Comparison of ENCODE assay signal across 32 cellular contexts in genomic region chr10:44909910-44910309, GRCh38. TPM values are rescaled to one million over a fixed set of nuclear protein-coding genes. Genes with fewer than 3 reads are reported as not detected.
"Had no signal": no experiment of that assay in that cellular context is flagged by ENCODE, and none has a peak within 500 bp of the region (broad histone marks: within the 10 kb centered on the region; RNA-seq: fewer than 3 reads in every experiment).

No MANE protein-coding gene starts in this region.

- H3K9me3 Mint-ChIP-seq: activated CD4-positive, alpha-beta memory T cell treated with anti-CD3 and anti-CD28 coated beads, Interleukin-2, amount 10 ng/mL, durations not matched to agents 7 days and 5 days; activated naive CD4-positive, alpha-beta T cell treated with anti-CD3 and anti-CD28 coated beads, Interleukin-2, amount 10 ng/mL, durations not matched to agents 7 days and 5 days; activated naive CD4-positive, alpha-beta T cell treated with anti-CD3 and anti-CD28 coated beads, Interleukin-2, amount 50 U/mL, for 72 hours; activated naive CD8-positive, alpha-beta T cell treated with anti-CD3 and anti-CD28 coated beads, Interleukin-2, amount 10 ng/mL, durations not matched to agents 7 days and 5 days; activated T-cell treated with anti-CD3 and anti-CD28 coated beads, Interleukin-2, amount 50 U/mL, for 24 hours; activated T-cell treated with anti-CD3 and anti-CD28 coated beads, Interleukin-2, amount 50 U/mL, for 72 hours; effector memory CD8-positive, alpha-beta T cell; WTC11 had no signal

- H3K4me3 Mint-ChIP-seq: activated CD4-positive, alpha-beta memory T cell treated with anti-CD3 and anti-CD28 coated beads, Interleukin-2, amount 10 ng/mL, durations not matched to agents 7 days and 5 days; activated CD4-positive, alpha-beta T cell treated with anti-CD3 and anti-CD28 coated beads, Interleukin-2, amount 10 ng/mL, durations not matched to agents 7 days and 5 days; activated naive CD4-positive, alpha-beta T cell treated with anti-CD3 and anti-CD28 coated beads, Interleukin-2, amount 10 ng/mL, durations not matched to agents 7 days and 5 days; activated naive CD8-positive, alpha-beta T cell treated with anti-CD3 and anti-CD28 coated beads, Interleukin-2, amount 10 ng/mL, durations not matched to agents 7 days and 5 days; activated T-cell treated with anti-CD3 and anti-CD28 coated beads, Interleukin-2, amount 50 U/mL, for 24 hours; activated T-cell treated with anti-CD3 and anti-CD28 coated beads, Interleukin-2, amount 50 U/mL, for 72 hours; effector memory CD8-positive, alpha-beta T cell; WTC11 had no signal

- DNase-seq: activated CD4-positive, alpha-beta memory T cell treated with anti-CD3 and anti-CD28 coated beads, Interleukin-2, amount 10 ng/mL, durations not matched to agents 7 days and 5 days; activated CD4-positive, alpha-beta T cell treated with anti-CD3 and anti-CD28 coated beads for 1 hour; activated CD4-positive, alpha-beta T cell treated with anti-CD3 and anti-CD28 coated beads for 4 hours; activated CD4-positive, alpha-beta T cell treated with anti-CD3 and anti-CD28 coated beads, Interleukin-2, amount 10 ng/mL, durations not matched to agents 7 days and 5 days; activated CD4-positive, alpha-beta T cell treated with anti-CD3 and anti-CD28 coated beads, Interleukin-2, amount 50 U/mL, for 4 hours; activated CD8-positive, alpha-beta memory T cell treated with anti-CD3 and anti-CD28 coated beads, Interleukin-2, amount 50 U/mL, for 48 hours; activated gamma-delta T cell; activated naive CD4-positive, alpha-beta T cell; activated naive CD4-positive, alpha-beta T cell treated with anti-CD3 and anti-CD28 coated beads, Interleukin-2, amount 10 ng/mL, durations not matched to agents 7 days and 5 days; activated naive CD8-positive, alpha-beta T cell treated with anti-CD3 and anti-CD28 coated beads, Interleukin-2, amount 10 ng/mL, durations not matched to agents 7 days and 5 days; activated T-cell treated with anti-CD3 and anti-CD28 coated beads for 4 hours; activated T-cell treated with anti-CD3 and anti-CD28 coated beads, Interleukin-2, amount 50 U/mL, for 24 hours; activated T-cell treated with anti-CD3 and anti-CD28 coated beads, Interleukin-2, amount 50 U/mL, for 72 hours; brain microvascular endothelial cell; caudate nucleus; cortex of kidney; dermis blood vessel endothelial cell; effector CD4-positive, alpha-beta T cell; effector memory CD8-positive, alpha-beta T cell; erythroblast; foreskin keratinocyte; gastrocnemius medialis; glutamatergic neuron; heart left ventricle; T-helper 2 cell had no signal

- H3K4me1 ChIP-seq: ascending aorta, foreskin keratinocyte had no signal

- ATAC-seq: activated naive CD4-positive, alpha-beta T cell treated with anti-CD3 and anti-CD28 coated beads, Interleukin-2, amount 50 U/mL, for 72 hours; activated T-cell treated with anti-CD3 and anti-CD28 coated beads, Interleukin-2, amount 50 U/mL, for 72 hours; effector memory CD8-positive, alpha-beta T cell; foreskin keratinocyte; gastrocnemius medialis; heart left ventricle; WTC11 had no signal

- FAIRE-seq: colon had no signal

- H3K36me3 ChIP-seq: ascending aorta, brain microvascular endothelial cell, esophagus muscularis mucosa, gastrocnemius medialis, heart left ventricle had no signal

- H3K27ac ChIP-seq: ascending aorta, brain microvascular endothelial cell, esophagus muscularis mucosa, foreskin keratinocyte, heart left ventricle had no signal

- H3K4me3 ChIP-seq: ascending aorta, esophagus muscularis mucosa, gastrocnemius medialis, heart left ventricle had no signal

- H3K36me3 Mint-ChIP-seq: activated naive CD4-positive, alpha-beta T cell treated with anti-CD3 and anti-CD28 coated beads, Interleukin-2, amount 10 ng/mL, durations not matched to agents 7 days and 5 days; activated naive CD4-positive, alpha-beta T cell treated with anti-CD3 and anti-CD28 coated beads, Interleukin-2, amount 50 U/mL, for 72 hours; activated naive CD8-positive, alpha-beta T cell treated with anti-CD3 and anti-CD28 coated beads, Interleukin-2, amount 10 ng/mL, durations not matched to agents 7 days and 5 days; WTC11 had no signal

- H3K27me3 Mint-ChIP-seq: activated CD4-positive, alpha-beta memory T cell treated with anti-CD3 and anti-CD28 coated beads, Interleukin-2, amount 10 ng/mL, durations not matched to agents 7 days and 5 days; activated CD4-positive, alpha-beta T cell treated with anti-CD3 and anti-CD28 coated beads, Interleukin-2, amount 10 ng/mL, durations not matched to agents 7 days and 5 days; activated T-cell treated with anti-CD3 and anti-CD28 coated beads, Interleukin-2, amount 50 U/mL, for 24 hours had no signal

- H3K27me3 ChIP-seq: ascending aorta, esophagus muscularis mucosa, gastrocnemius medialis, heart left ventricle had no signal

- H3K27ac Mint-ChIP-seq: activated CD4-positive, alpha-beta memory T cell treated with anti-CD3 and anti-CD28 coated beads, Interleukin-2, amount 10 ng/mL, durations not matched to agents 7 days and 5 days; activated CD4-positive, alpha-beta T cell treated with anti-CD3 and anti-CD28 coated beads, Interleukin-2, amount 10 ng/mL, durations not matched to agents 7 days and 5 days; activated naive CD4-positive, alpha-beta T cell treated with anti-CD3 and anti-CD28 coated beads, Interleukin-2, amount 10 ng/mL, durations not matched to agents 7 days and 5 days; activated naive CD4-positive, alpha-beta T cell treated with anti-CD3 and anti-CD28 coated beads, Interleukin-2, amount 50 U/mL, for 72 hours; activated naive CD8-positive, alpha-beta T cell treated with anti-CD3 and anti-CD28 coated beads, Interleukin-2, amount 10 ng/mL, durations not matched to agents 7 days and 5 days; activated T-cell treated with anti-CD3 and anti-CD28 coated beads, Interleukin-2, amount 50 U/mL, for 24 hours; activated T-cell treated with anti-CD3 and anti-CD28 coated beads, Interleukin-2, amount 50 U/mL, for 72 hours; effector memory CD8-positive, alpha-beta T cell; WTC11 had no signal

- H3K9me3 ChIP-seq: ascending aorta, gastrocnemius medialis had no signal

RNA-seq across cellular contexts. Expression of gene TMEM72, which starts 1.2 kb away (rescaled TPM):
- total RNA-seq: activated CD4-positive, alpha-beta memory T cell treated with anti-CD3 and anti-CD28 coated beads, Interleukin-2, amount 10 ng/mL, durations not matched to agents 7 days and 5 days; activated CD4-positive, alpha-beta T cell treated with anti-CD3 and anti-CD28 coated beads, Interleukin-2, amount 10 ng/mL, durations not matched to agents 7 days and 5 days; activated naive CD4-positive, alpha-beta T cell treated with anti-CD3 and anti-CD28 coated beads, Interleukin-2, amount 50 U/mL, for 72 hours; activated naive CD8-positive, alpha-beta T cell treated with anti-CD3 and anti-CD28 coated beads, Interleukin-2, amount 10 ng/mL, durations not matched to agents 7 days and 5 days; activated T-cell treated with anti-CD3 and anti-CD28 coated beads, Interleukin-2, amount 50 U/mL, for 72 hours; ascending aorta; chondrocyte; dermis blood vessel endothelial cell; esophagus muscularis mucosa; foreskin keratinocyte; gastrocnemius medialis; T-helper 1 cell treated with Interleukin-12 subunit alpha and Interleukin-12 subunit beta and Interleukin-4 antibody, amounts not matched to agents 30 ng/mL and 1 ng/mL, for 36 hours; WTC11 had no signal
- polyA plus RNA-seq: foreskin keratinocyte, heart left ventricle had no signal
